In the genomic region with DNA sequence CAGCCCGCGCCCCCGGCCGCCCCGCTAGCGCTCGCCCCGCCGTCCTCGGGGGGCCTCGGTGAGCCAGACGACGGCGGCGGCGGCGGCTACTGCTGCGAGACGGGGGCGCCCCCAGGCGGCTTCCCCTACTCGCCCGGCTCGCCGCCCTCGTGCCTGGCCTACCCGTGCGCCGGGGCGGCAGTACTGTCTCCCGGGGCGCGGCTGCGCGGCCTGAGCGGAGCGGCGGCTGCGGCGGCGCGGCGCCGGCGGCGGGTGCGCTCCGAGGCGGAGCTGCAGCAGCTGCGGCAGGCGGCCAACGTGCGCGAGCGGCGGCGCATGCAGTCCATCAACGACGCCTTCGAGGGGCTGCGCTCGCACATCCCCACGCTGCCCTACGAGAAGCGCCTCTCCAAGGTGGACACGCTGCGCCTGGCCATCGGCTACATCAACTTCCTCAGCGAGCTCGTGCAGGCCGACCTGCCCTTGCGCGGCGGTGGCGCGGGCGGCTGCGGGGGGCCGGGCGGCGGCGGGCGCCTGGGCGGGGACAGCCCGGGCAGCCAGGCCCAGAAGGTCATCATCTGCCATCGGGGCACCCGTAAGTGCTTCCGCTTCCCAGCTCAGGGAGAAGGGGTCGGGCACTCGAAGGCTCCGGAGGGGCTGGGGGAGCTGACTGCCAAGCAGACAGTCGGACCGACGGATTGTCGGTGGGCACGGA, we compare ENCODE assay signal across 1 cellular context.
TF ChIP-seq lines count a peak whose summit lies in the region.

No MANE protein-coding gene starts in this region.

TF ChIP-seq in H1, 55 proteins besides CTCF, POLR2A, EP300 and RAD21:
- TF ChIP-seq SUZ12 (IDR thresholded peaks at IDR 0.05; ENCODE audit: low read length) = peak; percentile 90; the same call in 1 of the 2 replicates
- TF ChIP-seq SIRT6 (IDR thresholded peaks at IDR 0.05; ENCODE audit: low read length) = no peak
- peak; percentile 26 for TF ChIP-seq KDM4A (IDR thresholded peaks at IDR 0.05; ENCODE audit: low read depth, low read length, severe bottlenecking)
- TF ChIP-seq PHF8 (conservative IDR thresholded peaks at IDR 0.05; ENCODE audit: low read depth, low read length) = no peak
- TF ChIP-seq E2F6 (IDR thresholded peaks at IDR 0.05) = peak; percentile 81
- no peak for TF ChIP-seq POU5F1 (IDR thresholded peaks at IDR 0.05; ENCODE audit: low read depth, low read length)
- TF ChIP-seq SAP30 (IDR thresholded peaks at IDR 0.05; ENCODE audit: insufficient read depth, insufficient replicate concordance, low read length) = no peak
- TF ChIP-seq EZH2 (IDR thresholded peaks at IDR 0.05; ENCODE audit: low read depth, low read length, severe bottlenecking) = peak; percentile 81
- no peak for TF ChIP-seq CBX8 (IDR thresholded peaks at IDR 0.05; ENCODE audit: borderline replicate concordance, low read depth, low read length)
- TF ChIP-seq SP2 (IDR thresholded peaks at IDR 0.05; ENCODE audit: low read length) = no peak
- peak; percentile 70 for TF ChIP-seq CTBP2 (IDR thresholded peaks at IDR 0.05; ENCODE audit: borderline replicate concordance, insufficient read depth, insufficient read length, low read length)
- TF ChIP-seq, protein P1, sequence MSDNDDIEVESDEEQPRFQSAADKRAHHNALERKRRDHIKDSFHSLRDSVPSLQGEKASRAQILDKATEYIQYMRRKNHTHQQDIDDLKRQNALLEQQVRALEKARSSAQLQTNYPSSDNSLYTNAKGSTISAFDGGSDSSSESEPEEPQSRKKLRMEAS (IDR thresholded peaks at IDR 0.05) = peak; percentile 89
- TF ChIP-seq NRF1 (IDR thresholded peaks at IDR 0.05; ENCODE audit: low read depth, low read length) = no peak
